ENCODE assay signal across 2 cellular contexts in the genomic region with DNA sequence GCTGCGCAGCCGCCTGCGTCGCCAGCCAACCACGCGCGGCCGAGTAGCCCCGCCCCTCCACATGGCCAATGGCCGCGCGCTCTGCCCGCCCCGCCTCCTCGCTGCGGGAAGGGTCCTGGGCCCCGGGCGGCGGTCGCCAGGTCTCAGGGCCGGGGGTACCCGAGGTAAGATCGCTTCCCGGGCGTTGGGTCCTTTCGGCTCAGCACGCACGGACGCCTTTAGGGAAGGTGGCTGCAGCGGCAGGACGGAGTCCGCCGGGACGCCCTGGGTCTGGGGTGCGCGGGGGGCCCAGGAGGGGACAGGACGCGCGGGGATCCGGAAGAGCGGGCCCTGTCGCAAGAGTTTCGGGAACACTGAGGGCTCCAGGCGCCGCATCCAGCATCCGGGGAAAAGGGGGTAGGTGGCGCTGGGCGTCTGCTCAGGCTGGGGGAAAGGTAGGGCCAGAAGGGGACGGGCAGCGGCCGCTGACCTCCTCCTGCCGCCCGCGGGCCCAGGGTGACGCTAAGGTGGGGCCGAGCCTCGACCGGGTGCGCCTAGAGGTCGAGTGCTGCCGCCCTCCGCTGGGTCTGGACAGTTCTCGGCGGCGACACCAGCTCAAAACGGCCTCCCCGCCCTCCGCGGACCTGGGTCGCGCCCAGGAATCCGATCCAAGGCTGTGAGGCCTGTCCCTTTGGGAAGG.
TF ChIP-seq lines count a peak whose summit lies in the region.

MAVS (plus strand) TSS at position 95 of the 679 bp plus-strand sequence. CDS start 7,791 bp downstream, outside the sequence.

TF ChIP-seq in IMR-90, 13 proteins besides CTCF, POLR2A, EP300 and RAD21 (continued from another document):
- peak; percentile 69; the same call in 1 of the 2 replicates for TF ChIP-seq MXI1 (IDR thresholded peaks at IDR 0.05; ENCODE audit: borderline replicate concordance, low read depth, low read length)
- TF ChIP-seq, protein P1, sequence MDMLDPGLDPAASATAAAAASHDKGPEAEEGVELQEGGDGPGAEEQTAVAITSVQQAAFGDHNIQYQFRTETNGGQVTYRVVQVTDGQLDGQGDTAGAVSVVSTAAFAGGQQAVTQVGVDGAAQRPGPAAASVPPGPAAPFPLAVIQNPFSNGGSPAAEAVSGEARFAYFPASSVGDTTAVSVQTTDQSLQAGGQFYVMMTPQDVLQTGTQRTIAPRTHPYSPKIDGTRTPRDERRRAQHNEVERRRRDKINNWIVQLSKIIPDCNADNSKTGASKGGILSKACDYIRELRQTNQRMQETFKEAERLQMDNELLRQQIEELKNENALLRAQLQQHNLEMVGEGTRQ (IDR thresholded peaks at IDR 0.05; ENCODE audit: low read depth, low read length): peak; percentile 63
TF ChIP-seq in IMR-90: peak in this region for 4.

TF ChIP-seq in PFSK-1, 5 proteins besides CTCF, POLR2A, EP300 and RAD21 (continued from another document):
- TF ChIP-seq, protein P2, sequence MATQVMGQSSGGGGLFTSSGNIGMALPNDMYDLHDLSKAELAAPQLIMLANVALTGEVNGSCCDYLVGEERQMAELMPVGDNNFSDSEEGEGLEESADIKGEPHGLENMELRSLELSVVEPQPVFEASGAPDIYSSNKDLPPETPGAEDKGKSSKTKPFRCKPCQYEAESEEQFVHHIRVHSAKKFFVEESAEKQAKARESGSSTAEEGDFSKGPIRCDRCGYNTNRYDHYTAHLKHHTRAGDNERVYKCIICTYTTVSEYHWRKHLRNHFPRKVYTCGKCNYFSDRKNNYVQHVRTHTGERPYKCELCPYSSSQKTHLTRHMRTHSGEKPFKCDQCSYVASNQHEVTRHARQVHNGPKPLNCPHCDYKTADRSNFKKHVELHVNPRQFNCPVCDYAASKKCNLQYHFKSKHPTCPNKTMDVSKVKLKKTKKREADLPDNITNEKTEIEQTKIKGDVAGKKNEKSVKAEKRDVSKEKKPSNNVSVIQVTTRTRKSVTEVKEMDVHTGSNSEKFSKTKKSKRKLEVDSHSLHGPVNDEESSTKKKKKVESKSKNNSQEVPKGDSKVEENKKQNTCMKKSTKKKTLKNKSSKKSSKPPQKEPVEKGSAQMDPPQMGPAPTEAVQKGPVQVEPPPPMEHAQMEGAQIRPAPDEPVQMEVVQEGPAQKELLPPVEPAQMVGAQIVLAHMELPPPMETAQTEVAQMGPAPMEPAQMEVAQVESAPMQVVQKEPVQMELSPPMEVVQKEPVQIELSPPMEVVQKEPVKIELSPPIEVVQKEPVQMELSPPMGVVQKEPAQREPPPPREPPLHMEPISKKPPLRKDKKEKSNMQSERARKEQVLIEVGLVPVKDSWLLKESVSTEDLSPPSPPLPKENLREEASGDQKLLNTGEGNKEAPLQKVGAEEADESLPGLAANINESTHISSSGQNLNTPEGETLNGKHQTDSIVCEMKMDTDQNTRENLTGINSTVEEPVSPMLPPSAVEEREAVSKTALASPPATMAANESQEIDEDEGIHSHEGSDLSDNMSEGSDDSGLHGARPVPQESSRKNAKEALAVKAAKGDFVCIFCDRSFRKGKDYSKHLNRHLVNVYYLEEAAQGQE (IDR thresholded peaks at IDR 0.05; ENCODE audit: insufficient read depth in 1 of 2, low read depth in 2 of 2, low read length in 2 of 2): peak; percentile 0 to 41; a peak in 1 of 4 replicates
TF ChIP-seq in PFSK-1: peak in this region for 4.
